Comparison of ENCODE assay signal across 35 cellular contexts in genomic region chr2:102843759-102844443, GRCh38.
"Had no signal": no experiment of that assay in that cellular context is flagged by ENCODE, and none has a peak within 500 bp of the region (broad histone marks: within the 10 kb centered on the region; RNA-seq: fewer than 3 reads in every experiment).

No MANE protein-coding gene starts in this region.

- H3K36me3 Mint-ChIP-seq: brain, neural progenitor cell had no signal

- H3K4me1 ChIP-seq: colonic mucosa, testis, uterus had no signal

- H3K4me2 ChIP-seq: neural progenitor cell had no signal

- DNase-seq: activated CD4-positive, alpha-beta T cell treated with anti-CD3 and anti-CD28 coated beads for 48 hours; activated CD4-positive, alpha-beta T cell treated with anti-CD3 and anti-CD28 coated beads, Interleukin-2, amount 50 U/mL, for 48 hours; activated CD8-positive, alpha-beta memory T cell treated with anti-CD3 and anti-CD28 coated beads, Interleukin-2, amount 50 U/mL, for 4 hours; activated effector memory CD4-positive, alpha-beta T cell treated with anti-CD3 and anti-CD28 coated beads, Interleukin-2, amount 50 U/mL, for 16 hours; activated naive CD4-positive, alpha-beta T cell treated with anti-CD3 and anti-CD28 coated beads for 36 hours; activated naive CD8-positive, alpha-beta T cell treated with anti-CD3 and anti-CD28 coated beads for 36 hours; activated T-cell treated with anti-CD3 and anti-CD28 coated beads, Interleukin-2, amount 50 U/mL, for 1 hour; adrenal gland; aorta; cerebellar nuclear complex; colonic mucosa; effector CD8-positive, alpha-beta T cell; esophagus squamous epithelium; left cardiac atrium; midbrain; naive thymus-derived CD8-positive, alpha-beta T cell; stimulated activated CD4-positive, alpha-beta T cell treated with anti-CD3 and anti-CD28 coated beads, Interleukin-12 subunit alpha, Interleukin-12 subunit beta, amount 100 ng/mL, for 4 hours; stimulated activated CD4-positive, alpha-beta T cell treated with anti-CD3 and anti-CD28 coated beads, Interleukin-4, amount 100 ng/mL, for 1 hour; stimulated activated naive CD8-positive, alpha-beta T cell treated with anti-CD3 and anti-CD28 coated beads, Interleukin-15, Interleukin-2, amounts not matched to agents 100 U/mL and 50 U/mL, for 24 hours; T1000; testis; transverse colon; uterus; WERI-Rb-1 had no signal

- H3K9me3 ChIP-seq: adrenal gland, colonic mucosa, esophagus squamous epithelium, testis, transverse colon, uterus had no signal

- FAIRE-seq: endometrium, frontal cortex, islet of Langerhans had no signal

- H3K27ac Mint-ChIP-seq: activated naive CD4-positive, alpha-beta T cell treated with anti-CD3 and anti-CD28 coated beads for 36 hours; activated naive CD8-positive, alpha-beta T cell treated with anti-CD3 and anti-CD28 coated beads for 36 hours; activated T-helper 1 cell treated with anti-CD3 and anti-CD28 coated beads, Interleukin-12 subunit alpha, Interleukin-12 subunit beta, Interleukin-2, Interleukin-4 antibody, amounts not matched to agents 30 ng/mL and 10 ng/mL and 1 ng/mL, durations not matched to agents 14 hours and 24 hours and 36 hours; neural progenitor cell had no signal

- H2AFZ ChIP-seq: neural progenitor cell had no signal

- H3K4me3 ChIP-seq: adrenal gland, cardiac muscle cell, colonic mucosa, esophagus squamous epithelium, neural progenitor cell, skin epidermis, testis, transverse colon, uterus had no signal

- H3K9ac ChIP-seq: neural progenitor cell had no signal

- H3K27ac ChIP-seq: adrenal gland, cardiac muscle cell, colonic mucosa, epithelial cell of prostate, esophagus squamous epithelium, neural progenitor cell, skin epidermis, testis, transverse colon, uterus, WERI-Rb-1 had no signal

- H3K4me3 Mint-ChIP-seq: activated naive CD4-positive, alpha-beta T cell treated with anti-CD3 and anti-CD28 coated beads for 36 hours; activated naive CD8-positive, alpha-beta T cell treated with anti-CD3 and anti-CD28 coated beads for 36 hours; activated T-helper 1 cell treated with anti-CD3 and anti-CD28 coated beads, Interleukin-12 subunit alpha, Interleukin-12 subunit beta, Interleukin-2, Interleukin-4 antibody, amounts not matched to agents 30 ng/mL and 10 ng/mL and 1 ng/mL, durations not matched to agents 14 hours and 24 hours and 36 hours; brain; naive thymus-derived CD8-positive, alpha-beta T cell; neural progenitor cell had no signal

- H3K36me3 ChIP-seq: adrenal gland, cardiac muscle cell, colonic mucosa, esophagus squamous epithelium, neural progenitor cell, transverse colon, uterus, WERI-Rb-1 had no signal

- H3K27me3 ChIP-seq: adrenal gland, cardiac muscle cell, colonic mucosa, neural progenitor cell, testis, uterus had no signal

- ATAC-seq: activated CD4-positive, CD25-positive, alpha-beta regulatory T cell treated with anti-CD3 and anti-CD28 coated beads, Interleukin-2, amount 50 U/mL, for 24 hours; left cardiac atrium; naive thymus-derived CD8-positive, alpha-beta T cell; sciatic nerve; stimulated activated naive CD8-positive, alpha-beta T cell treated with anti-CD3 and anti-CD28 coated beads, Interleukin-15, Interleukin-2, amounts not matched to agents 100 U/mL and 50 U/mL, for 24 hours had no signal

- H3K9me3 Mint-ChIP-seq: activated naive CD4-positive, alpha-beta T cell treated with anti-CD3 and anti-CD28 coated beads for 36 hours; activated naive CD8-positive, alpha-beta T cell treated with anti-CD3 and anti-CD28 coated beads for 36 hours; activated T-helper 1 cell treated with anti-CD3 and anti-CD28 coated beads, Interleukin-12 subunit alpha, Interleukin-12 subunit beta, Interleukin-2, Interleukin-4 antibody, amounts not matched to agents 30 ng/mL and 10 ng/mL and 1 ng/mL, durations not matched to agents 14 hours and 24 hours and 36 hours; brain; naive thymus-derived CD8-positive, alpha-beta T cell; neural progenitor cell had no signal
